Comparison of ENCODE assay signal across 26 cellular contexts in the genomic region with DNA sequence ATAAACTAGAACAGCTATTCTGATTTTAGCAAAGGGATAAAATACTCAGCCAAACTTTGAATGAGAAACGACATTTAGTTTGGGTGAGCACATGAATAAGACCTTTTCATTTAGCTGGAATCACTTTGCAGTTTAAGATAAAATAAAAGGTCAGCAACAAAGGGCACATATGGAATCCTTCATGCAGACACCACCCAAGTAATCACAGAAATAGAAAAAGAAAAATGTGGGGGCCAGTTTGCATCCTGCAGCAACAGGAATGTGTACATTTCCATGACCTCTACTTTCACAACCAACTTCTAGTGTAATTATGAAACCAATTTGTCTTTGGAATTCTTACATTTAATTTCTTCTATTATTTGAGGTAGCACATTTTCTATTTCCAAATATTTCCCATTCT.
"Had no signal": no experiment of that assay in that cellular context is flagged by ENCODE, and none has a peak within 500 bp of the region (broad histone marks: within the 10 kb centered on the region; RNA-seq: fewer than 3 reads in every experiment).

No MANE protein-coding gene starts in this region.

- DNase-seq: activated CD4-positive, alpha-beta T cell treated with anti-CD3 and anti-CD28 coated beads, Interleukin-2, amount 10 ng/mL, durations not matched to agents 24 days and 14 days; activated CD4-positive, CD25-positive, alpha-beta regulatory T cell; activated CD8-positive, alpha-beta T cell treated with anti-CD3 and anti-CD28 coated beads for 36 hours; activated naive CD4-positive, alpha-beta T cell treated with Interleukin-2 at 50 U/mL for 16 hours; activated T-cell treated with anti-CD3 and anti-CD28 coated beads, Interleukin-2, amount 50 U/mL, for 1 hour; aorta; cerebellar nuclear complex; effector CD8-positive, alpha-beta T cell; gastrocnemius medialis; head of caudate nucleus; kidney; left lung; naive thymus-derived CD8-positive, alpha-beta T cell; sigmoid colon; stimulated activated CD4-positive, alpha-beta T cell treated with anti-CD3 and anti-CD28 coated beads, Interleukin-4, amount 100 ng/mL, for 24 hours; stomach; T1000; trophoblast cell had no signal

- H3K27me3 Mint-ChIP-seq: activated CD4-positive, alpha-beta T cell treated with anti-CD3 and anti-CD28 coated beads, Interleukin-2, amount 10 ng/mL, durations not matched to agents 24 days and 14 days; activated CD8-positive, alpha-beta T cell treated with anti-CD3 and anti-CD28 coated beads for 36 hours; dendritic cell treated with granulocyte-macrophage colony-stimulating factor and Interleukin-4, amounts not matched to agents 40 ng/mL and 50 ng/mL, for 4 days; memory B cell; naive thymus-derived CD8-positive, alpha-beta T cell had no signal

- H3K9me3 ChIP-seq: gastrocnemius medialis, neutrophil, sigmoid colon, stomach, vagina had no signal

- H3K79me2 ChIP-seq: parathyroid adenoma had no signal

- H3K4me1 ChIP-seq: breast epithelium, gastrocnemius medialis, left lung, parathyroid adenoma, sigmoid colon, vagina had no signal

- H3K27me3 ChIP-seq: breast epithelium, gastrocnemius medialis, left lung, neutrophil, sigmoid colon, stomach, vagina had no signal

- H3K4me1 Mint-ChIP-seq: activated CD4-positive, alpha-beta T cell treated with anti-CD3 and anti-CD28 coated beads, Interleukin-2, amount 10 ng/mL, durations not matched to agents 24 days and 14 days; memory B cell; naive thymus-derived CD8-positive, alpha-beta T cell; stimulated activated effector memory CD8-positive, alpha-beta T cell treated with anti-CD3 and anti-CD28 coated beads, Interleukin-12 subunit alpha, Interleukin-12 subunit beta, amount 100 ng/mL, for 72 hours had no signal

- H3K27ac ChIP-seq: breast epithelium, gastrocnemius medialis, left lung, neutrophil, parathyroid adenoma, sigmoid colon, stomach, vagina had no signal

- H3K9ac ChIP-seq: parathyroid adenoma had no signal

- H2AFZ ChIP-seq: parathyroid adenoma had no signal

- H3K4me3 ChIP-seq: breast epithelium, gastrocnemius medialis, left lung, sigmoid colon, stomach, vagina had no signal

- H3K27ac Mint-ChIP-seq: activated CD4-positive, alpha-beta T cell treated with anti-CD3 and anti-CD28 coated beads, Interleukin-2, amount 10 ng/mL, durations not matched to agents 24 days and 14 days; activated CD8-positive, alpha-beta T cell treated with anti-CD3 and anti-CD28 coated beads for 36 hours; activated T-helper 2 cell treated with anti-CD3 and anti-CD28 coated beads, Interferon-gamma antibody, Interleukin-2, Interleukin-4, amounts not matched to agents 10 μg/mL and 5 μg/mL and 100 μg/mL, durations not matched to agents 14 hours and 24 hours and 36 hours; dendritic cell treated with granulocyte-macrophage colony-stimulating factor and Interleukin-4, amounts not matched to agents 40 ng/mL and 50 ng/mL, for 4 days; memory B cell; naive thymus-derived CD8-positive, alpha-beta T cell; stimulated activated effector memory CD8-positive, alpha-beta T cell treated with anti-CD3 and anti-CD28 coated beads, Interleukin-12 subunit alpha, Interleukin-12 subunit beta, amount 100 ng/mL, for 72 hours had no signal

- H3K36me3 ChIP-seq: breast epithelium, gastrocnemius medialis, left lung, neutrophil, sigmoid colon, stomach, vagina had no signal

- H3K4me3 Mint-ChIP-seq: activated CD4-positive, alpha-beta T cell treated with anti-CD3 and anti-CD28 coated beads, Interleukin-2, amount 10 ng/mL, durations not matched to agents 24 days and 14 days; activated CD8-positive, alpha-beta T cell treated with anti-CD3 and anti-CD28 coated beads for 36 hours; dendritic cell treated with granulocyte-macrophage colony-stimulating factor and Interleukin-4, amounts not matched to agents 40 ng/mL and 50 ng/mL, for 4 days; memory B cell; naive thymus-derived CD8-positive, alpha-beta T cell; stimulated activated effector memory CD8-positive, alpha-beta T cell treated with anti-CD3 and anti-CD28 coated beads, Interleukin-12 subunit alpha, Interleukin-12 subunit beta, amount 100 ng/mL, for 72 hours had no signal

- H3K36me3 Mint-ChIP-seq: memory B cell; naive thymus-derived CD8-positive, alpha-beta T cell; stimulated activated effector memory CD8-positive, alpha-beta T cell treated with anti-CD3 and anti-CD28 coated beads, Interleukin-12 subunit alpha, Interleukin-12 subunit beta, amount 100 ng/mL, for 72 hours had no signal
